Comparison of ENCODE assay signal across 13 cellular contexts in genomic region chr17:4110152-4110551, GRCh38. TPM values are rescaled to one million over a fixed set of nuclear protein-coding genes. Genes with fewer than 3 reads are reported as not detected.
A peak's percentile ranks its signal among the peaks of the same experiment; 100 is the strongest.
DNase-seq lines count a peak whose midpoint lies in the region; ATAC-seq, FAIRE-seq and TF ChIP-seq lines count a peak whose summit lies in the region.
"Had no signal": no experiment of that assay in that cellular context is flagged by ENCODE, and none has a peak within 500 bp of the region (broad histone marks: within the 10 kb centered on the region; RNA-seq: fewer than 3 reads in every experiment).

No MANE protein-coding gene starts in this region.

- peak; percentile 73 for ATAC-seq in gastroesophageal sphincter
- ATAC-seq: mucosa of descending colon, right lobe of liver had no signal

- H3K9me3 ChIP-seq in astrocyte (ENCODE audit: insufficient read depth, low read depth, low read length) (no peaks in the 10 kb centered on the region), gastroesophageal sphincter (no peaks in the 10 kb centered on the region), HAP-1 (no peaks in the 10 kb centered on the region)
- H3K9me3 ChIP-seq: mucosa of descending colon, right lobe of liver, upper lobe of left lung had no signal

- no peak for TF ChIP-seq CTCF in astrocyte (IDR thresholded peaks at IDR 0.05; ENCODE audit: insufficient read depth, low read depth, low read length)
- TF ChIP-seq CTCF in gastroesophageal sphincter (IDR thresholded peaks at IDR 0.05): no peak

- H3K9ac ChIP-seq in astrocyte (ENCODE audit: low read length): no peak overlapping the region

- no peak for TF ChIP-seq POLR2A in gastroesophageal sphincter (IDR thresholded peaks at IDR 0.05)

- H3K4me1 Mint-ChIP-seq in astrocyte (ENCODE audit: low read depth, unreplicated experiment): peaks cover 5% of the 10 kb centered on the region

- no peaks in the 10 kb centered on the region for H3K27me3 ChIP-seq in astrocyte (ENCODE audit: insufficient read depth, low read length)
- no peaks in the 10 kb centered on the region for H3K27me3 ChIP-seq in gastroesophageal sphincter
- no peaks in the 10 kb centered on the region for H3K27me3 ChIP-seq in HAP-1 (ENCODE audit: low read depth)
- H3K27me3 ChIP-seq: right lobe of liver, upper lobe of left lung had no signal

- no peak overlapping the region for H3K4me3 ChIP-seq in astrocyte (ENCODE audit: insufficient read depth, low read depth, low read length)
- no peak overlapping the region for H3K4me3 ChIP-seq in gastroesophageal sphincter
- no peak overlapping the region for H3K4me3 ChIP-seq in HAP-1
- H3K4me3 ChIP-seq: mucosa of descending colon, right lobe of liver, upper lobe of left lung had no signal

- no peaks in the 10 kb centered on the region for H3K79me2 ChIP-seq in astrocyte (ENCODE audit: insufficient read depth, low read length)

- no peak overlapping the region for H2AFZ ChIP-seq in astrocyte (ENCODE audit: low read depth, low read length)

- H4K20me1 ChIP-seq in astrocyte (ENCODE audit: insufficient read depth, low read length): peaks cover 3% of the 10 kb centered on the region

- in situ Hi-C loops in HAP-1 (cut with MboI; ENCODE audit: low sequenced_read_pairs): no loop called here

- peak; percentile 43 for FAIRE-seq in astrocyte (lab: Jason Lieb, UNC)

- no peak overlapping the region for H3K4me3 Mint-ChIP-seq in astrocyte (ENCODE audit: unreplicated experiment)
- H3K4me3 Mint-ChIP-seq: activated T-cell treated with anti-CD3 and anti-CD28 coated beads, Interleukin-2, amount 50 U/mL, for 4 hours had no signal

- no peak overlapping the region for H3K27ac Mint-ChIP-seq in astrocyte (ENCODE audit: unreplicated experiment)

- H3K27ac ChIP-seq in astrocyte (ENCODE audit: low read depth, low read length): peak overlapping the region; percentile 20
- H3K27ac ChIP-seq in gastroesophageal sphincter: peak overlapping the region; percentile 61 to 79 (median 74)
- H3K27ac ChIP-seq: right lobe of liver had no signal

- H3K36me3 ChIP-seq in astrocyte (ENCODE audit: insufficient read depth, low read length) (peaks cover 27% of the 10 kb centered on the region), gastroesophageal sphincter (peaks cover 3 to 94% of the 10 kb centered on the region in 2 donors), HAP-1 (replicated peaks) (peaks cover 52% of the 10 kb centered on the region)

- no peaks in the 10 kb centered on the region for H3K27me3 Mint-ChIP-seq in astrocyte (ENCODE audit: low read depth, unreplicated experiment)

- no peak for TF ChIP-seq EP300 in gastroesophageal sphincter (IDR thresholded peaks at IDR 0.05)

- DNase-seq in AG20443 (ENCODE audit: low spot score): peak; percentile 56
- DNase-seq in HS-5 (ENCODE audit: low read depth): peak; percentile 20
- peak; percentile 34 for DNase-seq in astrocyte (ENCODE audit: low read depth)
- no peak for DNase-seq in activated gamma-delta T cell (lab: John Stamatoyannopoulos, UW)
- DNase-seq in HAP-1 (ENCODE audit: low spot score in 2 of 2): no peak
- DNase-seq in NCI-H1930 (lab: John Stamatoyannopoulos, UW): no peak
- DNase-seq in Kasumi-1 (lab: John Stamatoyannopoulos, UW): no peak
- DNase-seq: activated T-cell treated with anti-CD3 and anti-CD28 coated beads, Interleukin-2, amount 50 U/mL, for 4 hours; mucosa of descending colon; NCI-H187; right lobe of liver; upper lobe of left lung had no signal

- no peak overlapping the region for H3K4me2 ChIP-seq in astrocyte (ENCODE audit: low read length)

- H3K36me3 Mint-ChIP-seq in astrocyte (ENCODE audit: low read depth, unreplicated experiment): peaks cover 6% of the 10 kb centered on the region

- no peaks in the 10 kb centered on the region for H3K4me1 ChIP-seq in astrocyte (ENCODE audit: insufficient read depth, low read length)
- H3K4me1 ChIP-seq in gastroesophageal sphincter: peaks cover 0 to 18% (median 0%) of the 10 kb centered on the region in 3 donors
- H3K4me1 ChIP-seq in HAP-1: no peaks in the 10 kb centered on the region
- H3K4me1 ChIP-seq: upper lobe of left lung had no signal

- H3K9me3 Mint-ChIP-seq in astrocyte (ENCODE audit: unreplicated experiment): no peaks in the 10 kb centered on the region
- H3K9me3 Mint-ChIP-seq: activated T-cell treated with anti-CD3 and anti-CD28 coated beads, Interleukin-2, amount 50 U/mL, for 4 hours had no signal

RNA-seq across cellular contexts. Expression of gene ZZEF1, which starts 32.7 kb away (rescaled TPM):
- total RNA-seq in astrocyte (31.8 and 32.7 TPM in 2 replicates), gastroesophageal sphincter (100 to 1,000 TPM in 1 of 4 donors, 10 to 100 TPM in 3; 55.6 to 105 (median 69.9) TPM)

RNA-seq across cellular contexts. Expression of gene CYB5D2, which starts 32.8 kb away (rescaled TPM):
- total RNA-seq in astrocyte (10.8 and 15.4 TPM in 2 replicates), gastroesophageal sphincter (10 to 100 TPM; 14.3 to 47.9 (median 24.5) TPM)

Comparison
In these comparisons a context has a peak if more than half of its experiments do, and no peak if none do; other contexts are left out.
1. DNase-seq: peak in AG20443 (single experiment), HS-5 (single experiment) and astrocyte (single experiment); none in activated gamma-delta T cell (single experiment), HAP-1 (0 of 2), NCI-H1930 (0 of 2) and Kasumi-1 (0 of 2).